ENCODE assay signal across 8 cellular contexts in the genomic region with DNA sequence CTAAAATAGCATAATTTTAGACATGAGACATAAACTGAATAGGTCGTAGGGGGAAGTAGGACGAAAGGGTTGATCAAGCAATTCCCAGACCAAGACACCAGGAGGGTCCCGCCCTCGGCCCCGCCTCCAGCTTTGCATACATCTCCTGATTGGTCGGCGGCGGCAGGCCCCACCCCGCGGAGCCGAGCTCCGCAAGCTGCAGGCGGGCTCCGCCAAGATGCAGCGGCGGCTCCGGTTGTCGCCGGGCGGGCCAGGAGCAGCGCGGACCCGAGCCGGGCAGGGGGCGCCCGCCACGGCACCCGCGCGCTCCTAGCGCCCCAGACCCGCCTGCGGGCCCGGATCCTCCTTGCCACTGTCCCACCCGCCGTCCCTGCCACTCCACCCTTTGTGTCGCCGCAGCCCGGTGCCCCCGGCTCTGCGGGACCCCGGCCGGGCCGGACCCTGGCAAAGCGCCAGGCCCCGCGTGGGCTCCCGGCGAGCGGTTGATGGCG. TPM values are rescaled to one million over a fixed set of nuclear protein-coding genes. Genes with fewer than 3 reads are reported as not detected.
DNase-seq lines count a peak whose midpoint lies in the region; ATAC-seq and TF ChIP-seq lines count a peak whose summit lies in the region.

A gene (plus strand): TSS at position 215 of the 491 bp plus-strand sequence. CDS start 412 bp downstream, outside the sequence.

- TF ChIP-seq CTCF in GM10266 (IDR thresholded peaks at IDR 0.05; ENCODE audit: control insufficient read depth, insufficient read depth, low read depth, missing control alignments) (no peak), left ventricle myocardium inferior (IDR thresholded peaks at IDR 0.05; ENCODE audit: borderline replicate concordance) (no peak), progenitor cell of endocrine pancreas (IDR thresholded peaks at IDR 0.05; ENCODE audit: unreplicated experiment) (peak; percentile 26), upper lobe of right lung (IDR thresholded peaks at IDR 0.05) (no peak)

- peak; percentile 81 for ATAC-seq in HG02840 (IDR thresholded peaks at IDR 0.05; ENCODE audit: low FRiP score, unreplicated experiment)
- peak; percentile 97 for ATAC-seq in T-helper 17 cell
- ATAC-seq in upper lobe of right lung, result peak; percentile 94

- H3K9me3 ChIP-seq in T-helper 17 cell (ENCODE audit: control insufficient read depth, low read length, poor library complexity, severe bottlenecking), result no peaks in the 10 kb centered on the region
- no peaks in the 10 kb centered on the region for H3K9me3 ChIP-seq in left ventricle myocardium inferior (replicated peaks)
- no peaks in the 10 kb centered on the region for H3K9me3 ChIP-seq in upper lobe of right lung

- H3K4me1 Mint-ChIP-seq in T-helper 17 cell (peaks cover 11% of the 10 kb centered on the region), progenitor cell of endocrine pancreas (ENCODE audit: low read depth) (peaks cover 20% of the 10 kb centered on the region)

- peak within 1 kb of the TSS; percentile 71 for H3K27ac Mint-ChIP-seq in T-helper 17 cell
- H3K27ac Mint-ChIP-seq in progenitor cell of endocrine pancreas, result peak within 1 kb of the TSS; percentile 98

- intact Hi-C loops in left ventricle myocardium inferior (cut with micrococcal nuclease), result no loop called here
- intact Hi-C loops in upper lobe of right lung (cut with DNase I), result no loop called here

- H3K36me3 ChIP-seq in left ventricle myocardium inferior, result no peaks in the 10 kb centered on the region
- no peaks in the 10 kb centered on the region for H3K36me3 ChIP-seq in upper lobe of right lung

- no peaks in the 10 kb centered on the region for H3K27me3 ChIP-seq in left ventricle myocardium inferior (ENCODE audit: low read depth)
- H3K27me3 ChIP-seq in upper lobe of right lung, result no peaks in the 10 kb centered on the region

- H3K4me3 ChIP-seq in left ventricle myocardium inferior, result peak within 1 kb of the TSS; percentile 80
- peak within 1 kb of the TSS; percentile 57 for H3K4me3 ChIP-seq in upper lobe of right lung

- H3K36me3 Mint-ChIP-seq in T-helper 17 cell (ENCODE audit: low read depth) (no peaks in the 10 kb centered on the region), progenitor cell of endocrine pancreas (ENCODE audit: insufficient read depth) (no peaks in the 10 kb centered on the region)

- H3K4me3 Mint-ChIP-seq in T-helper 17 cell (peak within 1 kb of the TSS; percentile 89), progenitor cell of endocrine pancreas (ENCODE audit: low read depth) (peak within 1 kb of the TSS; percentile 83)

- H3K27me3 Mint-ChIP-seq in T-helper 17 cell (peaks cover 1% of the 10 kb centered on the region), progenitor cell of endocrine pancreas (no peaks in the 10 kb centered on the region)

- H3K4me1 ChIP-seq in left ventricle myocardium inferior, result peaks cover 56% of the 10 kb centered on the region
- H3K4me1 ChIP-seq in upper lobe of right lung, result peaks cover 19% of the 10 kb centered on the region

- peak within 1 kb of the TSS; percentile 97 for H3K27ac ChIP-seq in left ventricle myocardium inferior (replicated peaks)
- peak within 1 kb of the TSS; percentile 89 for H3K27ac ChIP-seq in upper lobe of right lung

- DNase-seq in GM10266 (ENCODE audit: extremely low spot score) (peak; percentile 97), NCI-H146 treated with DMSO at 0.1 percent for 48 hours (lab: John Stamatoyannopoulos, UW; ENCODE audit: unreplicated experiment) (peak; percentile 79), T-helper 17 cell (peak; percentile 89 to 92 (median 91)), amygdala (lab: John Stamatoyannopoulos, UW) (peak in 55 of 56 donors; percentile 54 to 98 (median 90)), left ventricle myocardium inferior (peak; percentile 98), progenitor cell of endocrine pancreas (ENCODE audit: low spot score, unreplicated experiment) (peak; percentile 92), upper lobe of right lung (peak; percentile 98)

- H3K9me3 Mint-ChIP-seq in progenitor cell of endocrine pancreas (ENCODE audit: low read depth), result no peaks in the 10 kb centered on the region

RNA-seq across cellular contexts. Expression of the gene that starts here (rescaled TPM):
- total RNA-seq in T-helper 17 cell (under 1 TPM in 1 of 2 donors, not detected in 1; 0.86 TPM), left ventricle myocardium inferior (17.4 TPM), progenitor cell of endocrine pancreas (17.2 and 17.8 TPM in 2 replicates), upper lobe of right lung (21.8 TPM)

Comparison
In these comparisons a context has a peak if more than half of its experiments do, and no peak if none do; other contexts are left out.
1. Peak in every context shown above with its lines: DNase-seq, ATAC-seq, H3K4me3 ChIP-seq and H3K27ac ChIP-seq.
2. Peak in DNase-seq and ATAC-seq in T-helper 17 cell; RNA of the gene not detected or under 1 TPM.